13 cellular contexts compared by ENCODE assay signal in the genomic region with DNA sequence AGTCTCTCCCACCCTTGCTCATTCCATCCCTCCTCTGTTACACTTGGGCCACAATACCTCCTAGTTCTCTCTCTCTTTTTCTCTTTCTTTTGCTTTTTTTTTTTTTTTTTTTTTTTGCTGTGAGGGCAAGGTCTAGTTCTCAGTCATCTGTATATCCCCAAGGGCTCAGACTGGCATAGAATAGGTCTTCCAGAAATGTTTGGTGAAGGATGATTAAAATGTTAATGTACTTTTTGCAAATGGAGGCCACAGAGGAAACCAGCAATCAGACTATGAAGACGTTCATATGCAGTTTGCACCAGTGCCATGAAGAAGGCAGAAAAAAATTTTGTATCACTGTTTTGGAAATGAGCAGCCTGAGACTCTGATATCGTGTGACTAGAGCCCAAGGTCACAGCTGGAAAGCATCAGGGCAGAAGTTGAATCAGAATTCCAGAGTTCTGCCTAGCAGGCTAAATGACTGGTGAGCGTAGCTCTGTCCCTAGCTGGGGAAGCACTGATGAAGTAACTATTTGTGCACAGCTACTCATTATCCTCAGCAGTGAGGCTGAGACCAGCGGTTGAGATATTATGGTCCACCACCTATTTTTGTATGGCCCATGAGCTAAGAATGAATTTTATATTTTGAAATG.
DNase-seq lines count a peak whose midpoint lies in the region; ATAC-seq and TF ChIP-seq lines count a peak whose summit lies in the region.
"Had no signal": no experiment of that assay in that cellular context is flagged by ENCODE, and none has a peak within 500 bp of the region (broad histone marks: within the 10 kb centered on the region; RNA-seq: fewer than 3 reads in every experiment).

No MANE protein-coding gene starts in this region.

- H3K4me2 ChIP-seq in skeletal muscle satellite cell (ENCODE audit: low read length), result peak overlapping the region; percentile 5

- DNase-seq in GM04503 (ENCODE audit: low read depth), result peak; percentile 93
- DNase-seq in adrenal gland, result peak; percentile 69 to 87 (median 84)
- DNase-seq in right cardiac atrium, result peak in 2 of 3 donors; percentile 41 to 68
- no peak for DNase-seq in iPS-NIHi11 (ENCODE audit: low spot score)
- DNase-seq in NCI-H1105 treated with DMSO at 0.1 percent for 48 hours (lab: John Stamatoyannopoulos, UW), result no peak
- DNase-seq: DND-41; NCI-H187; stimulated activated CD4-positive, alpha-beta T cell treated with anti-CD3 and anti-CD28 coated beads, Interleukin-4, amount 100 ng/mL, for 24 hours; WERI-Rb-1 had no signal

- H3K9me3 ChIP-seq in adrenal gland (replicated peaks in 1 of 3) (no peaks in the 10 kb centered on the region), right cardiac atrium (ENCODE audit: control insufficient read depth, low read length) (no peaks in the 10 kb centered on the region), skeletal muscle satellite cell (replicated peaks; ENCODE audit: low read length) (no peaks in the 10 kb centered on the region)

- intact Hi-C loops in adrenal gland (cut with DNase I), result loop anchor here in 1 of 2 donors (10.0 kb wide), 1 partner anchor 185 kb away; a partner anchor contains a TSS
- intact Hi-C loops in right cardiac atrium (cut with DNase I), result loop anchor here in 2 of 4 donors (10.0 kb wide), 2 partner anchors 115 to 175 kb away; no protein-coding TSS in a partner anchor

- peak in 1 of 2 donors; percentile 69 for TF ChIP-seq POLR2A in adrenal gland (IDR thresholded peaks at IDR 0.05)

- WGBS in adrenal gland, 4 donors, result 25 to 44% (median 37%) methylated on average over 4 of the region's 4 CpGs
- 42% methylated on average over 4 of the region's 4 CpGs for WGBS in right cardiac atrium

- H3K36me3 ChIP-seq in adrenal gland (replicated peaks in 1 of 2), result peaks cover 0 to 15% of the 10 kb centered on the region in 2 donors
- no peaks in the 10 kb centered on the region for H3K36me3 ChIP-seq in skeletal muscle satellite cell (ENCODE audit: insufficient read depth, low read length)
- H3K36me3 ChIP-seq: WERI-Rb-1 had no signal

- peaks cover 40 to 54% of the 10 kb centered on the region in 2 donors for H3K4me1 ChIP-seq in adrenal gland (replicated peaks in 1 of 2)
- H3K4me1 ChIP-seq in right cardiac atrium (ENCODE audit: control insufficient read depth, insufficient read depth, low read length), result peaks cover 15% of the 10 kb centered on the region
- H3K4me1 ChIP-seq in skeletal muscle satellite cell (ENCODE audit: control insufficient read depth, insufficient read depth, low read length), result peaks cover 44% of the 10 kb centered on the region

- H3K9ac ChIP-seq in skeletal muscle satellite cell (ENCODE audit: low read depth, low read length), result no peak overlapping the region

- ATAC-seq in right cardiac atrium, result peak; percentile 90 to 92
- no peak for ATAC-seq in HG02610 (IDR thresholded peaks at IDR 0.05; ENCODE audit: unreplicated experiment)
- no peak for ATAC-seq in activated CD4-positive, CD25-positive, alpha-beta regulatory T cell treated with anti-CD3 and anti-CD28 coated beads, Interleukin-2, amount 50 U/mL, for 24 hours
- ATAC-seq: activated naive CD4-positive, alpha-beta T cell treated with anti-CD3 and anti-CD28 coated beads, Interleukin-2, amount 50 U/mL, for 72 hours had no signal

- H3K27ac ChIP-seq in adrenal gland (peak overlapping the region; percentile 38 to 87 (median 70)), right cardiac atrium (ENCODE audit: low read length) (peak overlapping the region; percentile 48)
- H3K27ac ChIP-seq: WERI-Rb-1 had no signal

- no peak overlapping the region for H3K4me3 ChIP-seq in adrenal gland
- H3K4me3 ChIP-seq in right cardiac atrium (ENCODE audit: low read length), result no peak overlapping the region
- no peak overlapping the region for H3K4me3 ChIP-seq in skeletal muscle satellite cell (ENCODE audit: low read length)

- no peak for TF ChIP-seq CTCF in adrenal gland (IDR thresholded peaks at IDR 0.05)

- H3K27me3 ChIP-seq in adrenal gland (no peaks in the 10 kb centered on the region), right cardiac atrium (ENCODE audit: control insufficient read depth, insufficient read depth) (no peaks in the 10 kb centered on the region), skeletal muscle satellite cell (ENCODE audit: control insufficient read depth, insufficient read depth, low read length) (no peaks in the 10 kb centered on the region)

Comparison
In these comparisons a context has a peak if more than half of its experiments do, and no peak if none do; other contexts are left out.
1. DNase-seq: peak in GM04503 (single experiment), adrenal gland (7 of 7) and right cardiac atrium (2 of 3); none in iPS-NIHi11 (single experiment) and NCI-H1105 treated with DMSO at 0.1 percent for 48 hours (single experiment).
2. ATAC-seq: peak in right cardiac atrium (2 of 2); none in HG02610 (single experiment) and activated CD4-positive, CD25-positive, alpha-beta regulatory T cell treated with anti-CD3 and anti-CD28 coated beads, Interleukin-2, amount 50 U/mL, for 24 hours (0 of 2).